In the genomic region with DNA sequence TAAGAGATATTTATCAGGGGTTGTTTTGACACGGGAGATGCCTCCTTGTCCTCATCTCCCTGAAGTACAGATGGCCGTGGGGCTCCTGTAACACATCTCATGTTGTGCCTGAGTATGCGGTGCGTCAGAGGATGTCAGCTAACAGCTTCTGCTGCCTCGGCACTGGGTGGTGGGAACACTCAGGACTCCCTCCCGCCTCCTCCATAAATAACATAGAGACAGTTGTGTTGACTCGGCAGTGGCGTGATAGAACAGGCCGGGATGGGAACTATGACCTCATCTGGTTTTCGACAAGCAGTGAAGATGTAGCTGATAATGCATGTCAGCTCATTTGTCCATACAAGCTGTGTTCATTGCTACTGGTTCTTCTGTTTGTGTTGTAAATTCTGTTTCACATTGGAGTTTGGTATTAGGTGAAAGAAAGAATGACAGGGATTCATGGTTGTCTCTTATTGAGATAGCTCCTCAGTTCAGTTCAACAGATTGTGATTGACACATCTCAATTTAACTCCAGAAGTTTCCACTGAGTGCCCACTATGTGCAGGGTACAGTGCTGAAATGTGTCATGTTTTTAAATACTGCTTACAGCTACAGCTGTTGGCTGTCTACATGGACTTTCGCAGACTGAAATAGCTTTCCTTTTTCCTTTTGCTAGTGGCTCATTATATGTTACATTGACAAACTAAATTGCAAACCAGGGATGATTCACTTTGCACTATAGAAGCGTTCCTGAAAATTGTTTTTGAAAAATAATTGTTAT, we compare ENCODE assay signal across 10 cellular contexts.
DNase-seq lines count a peak whose midpoint lies in the region; ATAC-seq and TF ChIP-seq lines count a peak whose summit lies in the region.
"Had no signal": no experiment of that assay in that cellular context is flagged by ENCODE, and none has a peak within 500 bp of the region (broad histone marks: within the 10 kb centered on the region; RNA-seq: fewer than 3 reads in every experiment).

No MANE protein-coding gene starts in this region.

- intact Hi-C loops in ascending aorta (cut with DNase I), result no loop called here

- H3K4me2 ChIP-seq in neural progenitor cell, result no peak overlapping the region

- DNase-seq in COLO668 (lab: John Stamatoyannopoulos, UW; ENCODE audit: unreplicated experiment), result peak; percentile 95
- DNase-seq in NCI-H187 (lab: John Stamatoyannopoulos, UW), result peak; percentile 68 to 69
- peak; percentile 16 to 63 for DNase-seq in ascending aorta (ENCODE audit: low spot score in 2 of 2)
- peak; percentile 91 for DNase-seq in left kidney (ENCODE audit: low read depth, low spot score)
- no peak for DNase-seq in neural progenitor cell (ENCODE audit: low spot score)
- no peak for DNase-seq in HAP-1 (ENCODE audit: low spot score in 2 of 2)
- no peak for DNase-seq in iPS-NIHi7 (ENCODE audit: extremely low spot score)
- DNase-seq: cerebellar nuclear complex had no signal

- H3K9me3 ChIP-seq in ascending aorta (no peaks in the 10 kb centered on the region), neural progenitor cell (ENCODE audit: low read depth) (no peaks in the 10 kb centered on the region), HAP-1 (no peaks in the 10 kb centered on the region)

- in situ Hi-C loops in HAP-1 (cut with MboI; ENCODE audit: low sequenced_read_pairs), result no loop called here

- H4K20me1 ChIP-seq in neural progenitor cell (ENCODE audit: low read depth), result no peaks in the 10 kb centered on the region

- H3K4me3 ChIP-seq in ascending aorta (no peak overlapping the region), neural progenitor cell (no peak overlapping the region), HAP-1 (no peak overlapping the region)

- ATAC-seq in GM18870 (IDR thresholded peaks at IDR 0.05; ENCODE audit: unreplicated experiment), result no peak

- H2AFZ ChIP-seq in neural progenitor cell (replicated peaks), result no peak overlapping the region

- TF ChIP-seq CTCF in ascending aorta (IDR thresholded peaks at IDR 0.05) (no peak), neural progenitor cell (IDR thresholded peaks at IDR 0.05) (no peak)

- no peak overlapping the region for H3K4me3 Mint-ChIP-seq in neural progenitor cell
- H3K4me3 Mint-ChIP-seq: WTC11 had no signal

- H3K27me3 ChIP-seq in ascending aorta (no peaks in the 10 kb centered on the region), neural progenitor cell (peaks cover 11% of the 10 kb centered on the region), HAP-1 (ENCODE audit: low read depth) (peaks cover 2% of the 10 kb centered on the region)

- H3K27ac ChIP-seq in ascending aorta (no peak overlapping the region), neural progenitor cell (no peak overlapping the region)

- no peaks in the 10 kb centered on the region for H3F3A ChIP-seq in neural progenitor cell (ENCODE audit: low read depth)

- peaks cover 7% of the 10 kb centered on the region for H3K4me1 Mint-ChIP-seq in neural progenitor cell

- H3K9me3 Mint-ChIP-seq in neural progenitor cell, result no peaks in the 10 kb centered on the region
- H3K9me3 Mint-ChIP-seq: WTC11 had no signal

- no peaks in the 10 kb centered on the region for H3K4me1 ChIP-seq in ascending aorta
- H3K4me1 ChIP-seq in neural progenitor cell, result peaks cover under 1% of the 10 kb centered on the region
- H3K4me1 ChIP-seq in HAP-1, result no peaks in the 10 kb centered on the region; the same call in 1 of the 2 replicates

- H3K9ac ChIP-seq in neural progenitor cell, result no peak overlapping the region

- no peak overlapping the region for H3K27ac Mint-ChIP-seq in neural progenitor cell

- H3K36me3 Mint-ChIP-seq in neural progenitor cell, result no peaks in the 10 kb centered on the region
- H3K36me3 Mint-ChIP-seq: WTC11 had no signal

- peaks cover 6% of the 10 kb centered on the region for H3K27me3 Mint-ChIP-seq in neural progenitor cell (ENCODE audit: insufficient read depth, low read depth)

- no peaks in the 10 kb centered on the region for H3K36me3 ChIP-seq in ascending aorta
- no peaks in the 10 kb centered on the region for H3K36me3 ChIP-seq in neural progenitor cell
- no peaks in the 10 kb centered on the region for H3K36me3 ChIP-seq in HAP-1 (replicated peaks)

- H3K79me2 ChIP-seq in neural progenitor cell (ENCODE audit: low read depth), result no peaks in the 10 kb centered on the region

Comparison
In these comparisons a context has a peak if more than half of its experiments do, and no peak if none do; other contexts are left out.
1. DNase-seq: peak in COLO668 (single experiment), NCI-H187 (2 of 2), ascending aorta (2 of 2) and left kidney (single experiment); none in neural progenitor cell (single experiment), HAP-1 (0 of 2) and iPS-NIHi7 (single experiment).